In the genomic region with DNA sequence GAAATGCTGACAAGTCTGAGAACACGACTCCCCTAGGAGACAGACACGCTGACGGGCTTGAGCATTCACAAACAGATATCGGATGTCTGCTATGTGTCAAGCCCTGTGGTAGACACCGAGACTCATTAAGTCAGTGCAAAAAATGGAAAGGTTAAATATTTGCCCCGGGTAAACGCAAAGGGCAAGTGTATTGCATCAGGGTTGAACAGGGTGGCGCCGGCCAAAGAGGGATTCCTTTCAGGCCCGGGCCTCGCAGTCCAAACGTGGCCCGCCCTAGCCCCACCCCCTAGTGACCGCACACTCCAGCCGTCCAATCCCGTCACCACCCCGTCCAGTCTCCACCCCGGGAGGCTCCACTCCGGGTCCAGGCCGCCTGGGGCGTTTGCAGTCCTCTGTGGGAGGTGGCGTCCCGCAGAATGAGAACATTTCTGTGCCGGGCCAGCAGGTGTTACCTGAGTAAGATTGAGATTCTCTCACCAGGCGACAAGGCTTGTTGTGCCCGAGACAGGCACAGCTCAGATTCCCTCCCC, we compare ENCODE assay signal across 8 cellular contexts. TPM values are rescaled to one million over a fixed set of nuclear protein-coding genes. Genes with fewer than 3 reads are reported as not detected.
DNase-seq lines count a peak whose midpoint lies in the region; ATAC-seq, FAIRE-seq and TF ChIP-seq lines count a peak whose summit lies in the region.

No MANE protein-coding gene starts in this region.

- peaks cover 1% of the 10 kb centered on the region for H3K36me3 Mint-ChIP-seq in T-helper 1 cell treated with Interleukin-12 subunit alpha and Interleukin-12 subunit beta and Interleukin-4 antibody, amounts not matched to agents 30 μg/mL and 1 μg/mL, for 36 hours (ENCODE audit: low read depth)

- DNase-seq in GM13976 (ENCODE audit: low spot score) (peak; percentile 93), NCI-H1436 (lab: John Stamatoyannopoulos, UW) (peak; percentile 97), amniotic stem cell (lab: John Stamatoyannopoulos, UW) (peak; percentile 83), left ventricle myocardium superior (peak; percentile 96), prostate gland (ENCODE audit: low spot score) (peak; percentile 95), urothelium cell line (ENCODE audit: low spot score) (peak; percentile 98)

- no peaks in the 10 kb centered on the region for H3K9me3 ChIP-seq in prostate gland

- peak overlapping the region; percentile 51 to 52 for H3K4me3 ChIP-seq in prostate gland

- ATAC-seq in HG02763 (IDR thresholded peaks at IDR 0.05; ENCODE audit: unreplicated experiment) (peak; percentile 97), left ventricle myocardium superior (peak; percentile 98)

- no peaks in the 10 kb centered on the region for H3K27me3 ChIP-seq in prostate gland (replicated peaks; ENCODE audit: insufficient read depth)

- H3K36me3 ChIP-seq in prostate gland: no peaks in the 10 kb centered on the region

- TF ChIP-seq CTCF in GM13976 (IDR thresholded peaks at IDR 0.05; ENCODE audit: borderline replicate concordance, control extremely low read depth, extremely low read depth, insufficient read depth, missing control alignments) (no peak), prostate gland (IDR thresholded peaks at IDR 0.05) (peak in 1 of 4 experiments; percentile 49)

- in situ Hi-C loops in GM13976 (cut with MboI; ENCODE audit: low sequenced_read_pairs, unreplicated experiment): no loop called here

- peak overlapping the region; percentile 60 for H3K4me3 Mint-ChIP-seq in T-helper 1 cell treated with Interleukin-12 subunit alpha and Interleukin-12 subunit beta and Interleukin-4 antibody, amounts not matched to agents 30 μg/mL and 1 μg/mL, for 36 hours

- peak; percentile 78 for TF ChIP-seq POLR2A in prostate gland (IDR thresholded peaks at IDR 0.05)

- peak overlapping the region; percentile 75 to 88 for H3K27ac ChIP-seq in prostate gland

- no peak overlapping the region for H3K27ac Mint-ChIP-seq in T-helper 1 cell treated with Interleukin-12 subunit alpha and Interleukin-12 subunit beta and Interleukin-4 antibody, amounts not matched to agents 30 μg/mL and 1 μg/mL, for 36 hours

- peaks cover 9% of the 10 kb centered on the region for H3K4me1 Mint-ChIP-seq in T-helper 1 cell treated with Interleukin-12 subunit alpha and Interleukin-12 subunit beta and Interleukin-4 antibody, amounts not matched to agents 30 μg/mL and 1 μg/mL, for 36 hours (ENCODE audit: low read depth)

- no peaks in the 10 kb centered on the region for H3K9me3 Mint-ChIP-seq in T-helper 1 cell treated with Interleukin-12 subunit alpha and Interleukin-12 subunit beta and Interleukin-4 antibody, amounts not matched to agents 30 μg/mL and 1 μg/mL, for 36 hours

- intact Hi-C loops in left ventricle myocardium superior (cut with micrococcal nuclease): no loop called here
- intact Hi-C loops in prostate gland (cut with DNase I): loop anchor here (2.0 kb wide), 1 partner anchor 16 kb away; the partner anchor contains the start of gene TMEM9

- peaks cover 37% of the 10 kb centered on the region for H3K27me3 Mint-ChIP-seq in T-helper 1 cell treated with Interleukin-12 subunit alpha and Interleukin-12 subunit beta and Interleukin-4 antibody, amounts not matched to agents 30 μg/mL and 1 μg/mL, for 36 hours (ENCODE audit: low read depth)

- H3K4me1 ChIP-seq in prostate gland (replicated peaks): no peaks in the 10 kb centered on the region

- peak; percentile 5 for FAIRE-seq in urothelium cell line (lab: Jason Lieb, UNC)

- whole genome bisulfite sequencing in prostate gland: 10% methylated on average over 12 of the region's 26 CpGs

RNA-seq across cellular contexts. Expression of gene TMEM9, which starts 16.3 kb away (rescaled TPM):
- 20.5 TPM for total RNA-seq in left ventricle myocardium superior
- 100 to 1,000 TPM; 131 to 164 TPM for total RNA-seq in prostate gland

RNA-seq across cellular contexts. Expression of gene IGFN1, which starts 20.0 kb away (rescaled TPM):
- not detected for total RNA-seq in left ventricle myocardium superior
- total RNA-seq in prostate gland: 1 to 10 TPM; 2.0 to 6.7 TPM

RNA-seq across cellular contexts. Expression of gene ASCL5, which starts 43.6 kb away (rescaled TPM):
- total RNA-seq in left ventricle myocardium superior (not detected), prostate gland (not detected)

RNA-seq across cellular contexts. Expression of gene CACNA1S, which starts 58.4 kb away (rescaled TPM):
- total RNA-seq in left ventricle myocardium superior (not detected), prostate gland (under 1 TPM in 1 of 2 donors, not detected in 1; 0.55 TPM)

Comparison
In these comparisons a context has a peak if more than half of its experiments do, and no peak if none do; other contexts are left out.
1. Peak in every context shown above with its lines: DNase-seq, ATAC-seq, H3K4me3 ChIP-seq and H3K27ac ChIP-seq.